In genomic region chr16:354971-355441, GRCh38 we compare ENCODE assay signal across 16 cellular contexts. TPM values are rescaled to one million over a fixed set of nuclear protein-coding genes. Genes with fewer than 3 reads are reported as not detected.
A peak's percentile ranks its signal among the peaks of the same experiment; 100 is the strongest.
DNase-seq lines count a peak whose midpoint lies in the region; ATAC-seq, FAIRE-seq and TF ChIP-seq lines count a peak whose summit lies in the region.
"Had no signal": no experiment of that assay in that cellular context is flagged by ENCODE, and none has a peak within 500 bp of the region (broad histone marks: within the 10 kb centered on the region; RNA-seq: fewer than 3 reads in every experiment).

No MANE protein-coding gene starts in this region.

- peaks cover 4% of the 10 kb centered on the region; the same call in 1 of the 2 replicates for H3K79me1 ChIP-seq in H1 (ENCODE audit: low read depth, low read length)

- H4K20me1 ChIP-seq in H1 (replicated peaks in 1 of 2; ENCODE audit: control insufficient read depth in 1 of 2, insufficient read depth in 2 of 2, low read length in 2 of 2) = peaks cover 1 to 10% of the 10 kb centered on the region in 2 experiments

- TF ChIP-seq EP300 in H1 (IDR thresholded peaks at IDR 0.05; ENCODE audit: borderline replicate concordance in 1 of 2, low read depth in 2 of 2, low read length in 2 of 2) = no peak

- H4K91ac ChIP-seq in H1 (replicated peaks; ENCODE audit: insufficient read length, low read length) = no peak overlapping the region

- peaks cover 14% of the 10 kb centered on the region for H3K4me1 Mint-ChIP-seq in T-helper 2 cell treated with Interferon-gamma antibody and Interleukin-4, amounts not matched to agents 5 μg/mL and 100 μg/mL, for 36 hours (ENCODE audit: low read depth)

- POLR2A ChIA-PET in H1 (lab: Charles Lee; ENCODE audit: partially characterized antibody) = interaction anchor here (1.2 to 2.6 kb wide), 3 partner anchors 8 to 46 kb away, joined by 3 to 7 read pairs (median 6); no protein-coding TSS in a partner anchor

- H3K23ac ChIP-seq in H1 (ENCODE audit: insufficient read length) = no peak overlapping the region

- no peak overlapping the region for H2BK120ac ChIP-seq in H1 (replicated peaks; ENCODE audit: low read depth, low read length)

- H3K4me3 ChIP-seq in right atrium auricular region = no peak overlapping the region
- no peak overlapping the region for H3K4me3 ChIP-seq in H1 (ENCODE audit: extremely low read depth in 1 of 4, insufficient read depth in 2 of 4, low read depth in 3 of 4, low read length in 4 of 4)
- H3K4me3 ChIP-seq: HAP-1, lower lobe of right lung, thyroid gland had no signal

- H3K36me3 ChIP-seq in right atrium auricular region (no peaks in the 10 kb centered on the region), H1 (ENCODE audit: control insufficient read depth in 2 of 4, insufficient read depth in 4 of 4, low read length in 3 of 4) (0 out of 8 replicates have a peak, but pooled peaks cover 0 to 3% (median 0%) of the 10 kb centered on the region in 4 experiments)
- H3K36me3 ChIP-seq: lower lobe of right lung, thyroid gland had no signal

- peaks cover 3 to 18% of the 10 kb centered on the region in 2 experiments; a peak in 3 of 4 replicates for H3K79me2 ChIP-seq in H1 (ENCODE audit: control insufficient read depth in 1 of 2, insufficient read depth in 2 of 2, low read length in 2 of 2)

- no peaks in the 10 kb centered on the region for H3K27me3 ChIP-seq in right atrium auricular region
- no peaks in the 10 kb centered on the region for H3K27me3 ChIP-seq in H1 (replicated peaks in 1 of 4; ENCODE audit: control insufficient read depth in 3 of 4, extremely low read depth in 1 of 4, insufficient read depth in 3 of 4, low read length in 3 of 4)
- H3K27me3 ChIP-seq: thyroid gland had no signal

- H2AFZ ChIP-seq in H1 (ENCODE audit: low read length) = no peak overlapping the region

- intact Hi-C loops in Right ventricle myocardium inferior (cut with DNase I) (loop anchor here (5.0 kb wide), 1 partner anchor 128 kb away; the partner anchor contains the start of gene LUC7L), left colon (cut with DNase I, micrococcal nuclease) (no loop called here)

- no peak for TF ChIP-seq RAD21 in H1 (IDR thresholded peaks at IDR 0.05 in 1 of 2, conservative IDR thresholded peaks at IDR 0.05 in 1 of 2; ENCODE audit: low read depth in 2 of 2, low read length in 2 of 2)

- H3K36me3 Mint-ChIP-seq in T-helper 2 cell treated with Interferon-gamma antibody and Interleukin-4, amounts not matched to agents 5 μg/mL and 100 μg/mL, for 36 hours (ENCODE audit: low read depth) = peaks cover 7% of the 10 kb centered on the region

- H2BK5ac ChIP-seq in H1 (ENCODE audit: low read depth, low read length) = no peak overlapping the region

- FAIRE-seq in H1 (lab: Jason Lieb, UNC) = no peak

- ATAC-seq in Right ventricle myocardium inferior (no peak), left colon (no peak)
- no peak for ATAC-seq in stimulated activated naive CD8-positive, alpha-beta T cell treated with anti-CD3 and anti-CD28 coated beads, Interleukin-15, Interleukin-2, amounts not matched to agents 100 U/mL and 50 U/mL, for 24 hours
- ATAC-seq: lower lobe of right lung, Panc1 had no signal

- no peaks in the 10 kb centered on the region for H3K27me3 Mint-ChIP-seq in T-helper 2 cell treated with Interferon-gamma antibody and Interleukin-4, amounts not matched to agents 5 μg/mL and 100 μg/mL, for 36 hours (ENCODE audit: low read depth)

- H2AK5ac ChIP-seq in H1 (ENCODE audit: low read depth, low read length) = no peak overlapping the region

- CTCF ChIA-PET in H1 (lab: Charles Lee; ENCODE audit: partially characterized antibody) = interaction anchor here (0.6 to 1.8 kb wide), 4 partner anchors 103 to 220 kb away, joined by 3 to 5 read pairs (median 4); no protein-coding TSS in a partner anchor

- 0 out of 2 replicates have a peak overlapping the region, but pooled peaks have one; percentile 60 for H2BK12ac ChIP-seq in H1 (ENCODE audit: low read depth, low read length)

- TF ChIP-seq POLR2A in H1 (IDR thresholded peaks at IDR 0.05; ENCODE audit: control extremely low read depth in 1 of 2, low read depth in 2 of 2, low read length in 2 of 2) = no peak

- 84% methylated on average over 7 of the region's 9 CpGs; no CpG with 5 or more reads in 1 of the 2 experiments for WGBS in H1 (ENCODE audit: extremely low coverage in 1 of 2, insufficient coverage in 1 of 2, insufficient read length in 1 of 2, insufficient replicate concordance in 2 of 2, low coverage in 1 of 2, low lambda C conversion rate in 2 of 2, missing lambda C conversion rate in 1 of 2), 2 experiments

- H3K27ac ChIP-seq in right atrium auricular region = no peak overlapping the region
- H3K27ac ChIP-seq in H1 (ENCODE audit: low read depth, low read length) = no peak overlapping the region
- H3K27ac ChIP-seq: lower lobe of right lung, thyroid gland had no signal

- H2BK15ac ChIP-seq in H1 (ENCODE audit: low read length) = no peak overlapping the region

- TF ChIP-seq CTCF in right atrium auricular region (IDR thresholded peaks at IDR 0.05) (no peak), H1 (IDR thresholded peaks at IDR 0.05; ENCODE audit: control extremely low read depth in 1 of 3, insufficient read depth in 1 of 3, low read depth in 1 of 3, low read length in 3 of 3) (no peak)

- H3K9me3 ChIP-seq in right atrium auricular region (no peaks in the 10 kb centered on the region), H1 (ENCODE audit: insufficient read depth in 2 of 2, low read depth in 1 of 2, low read length in 1 of 2) (no peaks in the 10 kb centered on the region)
- H3K9me3 ChIP-seq: HAP-1, lower lobe of right lung, thyroid gland had no signal

- no peak overlapping the region for H2BK20ac ChIP-seq in H1 (ENCODE audit: low read length)

- H3K27ac Mint-ChIP-seq in T-helper 2 cell treated with Interferon-gamma antibody and Interleukin-4, amounts not matched to agents 5 μg/mL and 100 μg/mL, for 36 hours = peak overlapping the region; percentile 26

- peak overlapping the region; percentile 24 for H3K4me3 Mint-ChIP-seq in T-helper 2 cell treated with Interferon-gamma antibody and Interleukin-4, amounts not matched to agents 5 μg/mL and 100 μg/mL, for 36 hours

- H3K56ac ChIP-seq in H1 (replicated peaks; ENCODE audit: insufficient read length, low read depth, low read length) = no peak overlapping the region

- peaks cover 0 to 22% of the 10 kb centered on the region in 2 donors for H3K4me1 ChIP-seq in right atrium auricular region
- peaks cover 0 to 4% (median 2%) of the 10 kb centered on the region in 4 experiments; a peak in 3 of 7 replicates for H3K4me1 ChIP-seq in H1 (replicated peaks in 1 of 4; ENCODE audit: control insufficient read depth in 3 of 4, insufficient read depth in 4 of 4, low read length in 3 of 4)

- H3K14ac ChIP-seq in H1 (ENCODE audit: insufficient read length) = no peak overlapping the region

- H3K18ac ChIP-seq in H1 (ENCODE audit: extremely low read depth, low read length) = no peak overlapping the region

- H4K5ac ChIP-seq in H1 (ENCODE audit: insufficient read length, low read depth, low read length) = no peak overlapping the region

- H3K23me2 ChIP-seq in H1 (ENCODE audit: low read depth, low read length) = peaks cover 7% of the 10 kb centered on the region; the same call in 1 of the 2 replicates

- H3K9me3 Mint-ChIP-seq in T-helper 2 cell treated with Interferon-gamma antibody and Interleukin-4, amounts not matched to agents 5 μg/mL and 100 μg/mL, for 36 hours = no peaks in the 10 kb centered on the region

- peak; percentile 33 for DNase-seq in Right ventricle myocardium inferior (ENCODE audit: missing footprints)
- no peak for DNase-seq in right atrium auricular region (ENCODE audit: low spot score)
- DNase-seq in T-helper 2 cell treated with Interferon-gamma antibody and Interleukin-4, amounts not matched to agents 5 μg/mL and 100 μg/mL, for 36 hours (ENCODE audit: low spot score) = no peak
- no peak for DNase-seq in H1 (ENCODE audit: low read depth in 1 of 2, low spot score in 2 of 2)
- DNase-seq in stimulated activated naive CD8-positive, alpha-beta T cell treated with anti-CD3 and anti-CD28 coated beads, Interleukin-15, Interleukin-2, amounts not matched to agents 100 U/mL and 50 U/mL, for 24 hours = peak; percentile 36
- no peak for DNase-seq in NCI-H2107 (lab: John Stamatoyannopoulos, UW)
- no peak for DNase-seq in left colon
- DNase-seq: AML-193, cortex of kidney, erythroblast, Karpas-422, lower lobe of right lung, NCI-H1105 treated with DMSO at 0.1 percent for 48 hours, thyroid gland had no signal

- no peak overlapping the region for H4K8ac ChIP-seq in H1 (ENCODE audit: extremely low read depth, insufficient read depth, low read length)

- H3K4me2 ChIP-seq in H1 (ENCODE audit: insufficient read depth in 1 of 2, low read depth in 2 of 2, low read length in 2 of 2) = no peak overlapping the region

- no peak overlapping the region for H3K4ac ChIP-seq in H1 (replicated peaks; ENCODE audit: insufficient read length, low read depth, low read length)

- no peak overlapping the region for H3K9ac ChIP-seq in H1 (replicated peaks in 1 of 4; ENCODE audit: extremely low read depth in 1 of 4, low read depth in 3 of 4, low read length in 3 of 4)

RNA-seq across cellular contexts. Expression of gene AXIN1, which starts 2.5 kb away (rescaled TPM):
- total RNA-seq in Right ventricle myocardium inferior (12.8 TPM), right atrium auricular region (10 to 100 TPM; 12.9 to 19.4 TPM), left colon (10 to 100 TPM; 32.8 to 38.4 TPM)
- total RNA-seq in H1 (2021; fragmentation: NEBNext Ultra II Directional; extraction: Animal tissue kit (Norgen Biotek cat#: 25700)) = 41.9 and 43.2 TPM in 2 replicates
- 12.5 and 26.7 TPM in 2 replicates for polyA plus RNA-seq in H1 (2011; rRNA removed)
- polyA plus RNA-seq in H1 (2011; cell fraction: cytosol; rRNA removed) = 29.7 TPM
- polyA plus RNA-seq in H1 (2011; cell fraction: nucleus; rRNA removed) = 30.5 TPM
- 21.0 to 35.0 TPM (median 34.0 TPM) in 4 replicates for polyA plus RNA-seq in H1 (2012, experiment 1 of 2)
- polyA plus RNA-seq in H1 (2012, experiment 2 of 2) = 23.6 TPM
- polyA plus RNA-seq in H1 (2013, experiment 1 of 2) = 20.5 TPM
- polyA plus RNA-seq in H1 (2013, experiment 2 of 2) = 21.4 TPM
- polyA minus RNA-seq in H1 (2011; rRNA and poly(A)+ RNA removed) = 7.3 and 10.3 TPM in 2 replicates
- polyA minus RNA-seq in H1 (2011; cell fraction: cytosol; rRNA and poly(A)+ RNA removed) = 28.0 TPM
- polyA minus RNA-seq in H1 (2011; cell fraction: nucleus; rRNA and poly(A)+ RNA removed) = 12.3 TPM

RNA-seq across cellular contexts. Expression of gene MRPL28, which starts 15.3 kb away (rescaled TPM):
- total RNA-seq in Right ventricle myocardium inferior (83.1 TPM), right atrium auricular region (10 to 100 TPM; 89.0 to 90.3 TPM), left colon (10 to 100 TPM; 47.7 to 48.2 TPM)
- total RNA-seq in H1 (2021; fragmentation: NEBNext Ultra II Directional; extraction: Animal tissue kit (Norgen Biotek cat#: 25700)) = 88.9 and 95.7 TPM in 2 replicates
- 188 and 257 TPM in 2 replicates for polyA plus RNA-seq in H1 (2011; rRNA removed)
- 238 TPM for polyA plus RNA-seq in H1 (2011; cell fraction: cytosol; rRNA removed)
- 174 TPM for polyA plus RNA-seq in H1 (2011; cell fraction: nucleus; rRNA removed)
- 80.1 to 165 TPM (median 138 TPM) in 4 replicates for polyA plus RNA-seq in H1 (2012, experiment 1 of 2)
- polyA plus RNA-seq in H1 (2012, experiment 2 of 2) = 134 TPM
- polyA plus RNA-seq in H1 (2013, experiment 1 of 2) = 74.5 TPM
- 74.2 TPM for polyA plus RNA-seq in H1 (2013, experiment 2 of 2)
- polyA minus RNA-seq in H1 (2011; rRNA and poly(A)+ RNA removed) = 52.8 and 69.8 TPM in 2 replicates
- polyA minus RNA-seq in H1 (2011; cell fraction: cytosol; rRNA and poly(A)+ RNA removed) = 45.9 TPM
- polyA minus RNA-seq in H1 (2011; cell fraction: nucleus; rRNA and poly(A)+ RNA removed) = 37.7 TPM

RNA-seq across cellular contexts. Expression of gene PGAP6, which starts 26.8 kb away (rescaled TPM):
- total RNA-seq in Right ventricle myocardium inferior = 32.1 TPM
- total RNA-seq in right atrium auricular region = 10 to 100 TPM; 34.0 to 41.1 TPM
- 86.8 and 92.9 TPM in 2 replicates for total RNA-seq in H1 (2021; fragmentation: NEBNext Ultra II Directional; extraction: Animal tissue kit (Norgen Biotek cat#: 25700))
- 364 and 441 TPM in 2 replicates for polyA plus RNA-seq in H1 (2011; rRNA removed)
- 227 TPM for polyA plus RNA-seq in H1 (2011; cell fraction: cytosol; rRNA removed)
- polyA plus RNA-seq in H1 (2011; cell fraction: nucleus; rRNA removed) = 362 TPM
- 72.3 to 126 TPM (median 121 TPM) in 4 replicates for polyA plus RNA-seq in H1 (2012, experiment 1 of 2)
- 70.7 TPM for polyA plus RNA-seq in H1 (2012, experiment 2 of 2)
- 90.3 TPM for polyA plus RNA-seq in H1 (2013, experiment 1 of 2)
- polyA plus RNA-seq in H1 (2013, experiment 2 of 2) = 94.9 TPM
- polyA minus RNA-seq in H1 (2011; rRNA and poly(A)+ RNA removed) = 167 and 180 TPM in 2 replicates
- 106 TPM for polyA minus RNA-seq in H1 (2011; cell fraction: cytosol; rRNA and poly(A)+ RNA removed)
- polyA minus RNA-seq in H1 (2011; cell fraction: nucleus; rRNA and poly(A)+ RNA removed) = 104 TPM
- total RNA-seq in left colon = 100 to 1,000 TPM; 116 to 130 TPM

RNA-seq across cellular contexts. Expression of gene NME4, which starts 42.0 kb away (rescaled TPM):
- total RNA-seq in Right ventricle myocardium inferior (91.3 TPM), right atrium auricular region (10 to 100 TPM; 45.4 to 45.8 TPM), left colon (10 to 100 TPM; 38.4 to 39.1 TPM)
- 408 and 418 TPM in 2 replicates for total RNA-seq in H1 (2021; fragmentation: NEBNext Ultra II Directional; extraction: Animal tissue kit (Norgen Biotek cat#: 25700))
- polyA plus RNA-seq in H1 (2011; rRNA removed) = 863 and 1,107 TPM in 2 replicates
- polyA plus RNA-seq in H1 (2011; cell fraction: cytosol; rRNA removed) = 668 TPM
- polyA plus RNA-seq in H1 (2011; cell fraction: nucleus; rRNA removed) = 729 TPM
- 330 to 521 TPM (median 486 TPM) in 4 replicates for polyA plus RNA-seq in H1 (2012, experiment 1 of 2)
- 430 TPM for polyA plus RNA-seq in H1 (2012, experiment 2 of 2)
- 339 TPM for polyA plus RNA-seq in H1 (2013, experiment 1 of 2)
- polyA plus RNA-seq in H1 (2013, experiment 2 of 2) = 335 TPM
- polyA minus RNA-seq in H1 (2011; rRNA and poly(A)+ RNA removed) = 89.1 and 100 TPM in 2 replicates
- 116 TPM for polyA minus RNA-seq in H1 (2011; cell fraction: cytosol; rRNA and poly(A)+ RNA removed)
- polyA minus RNA-seq in H1 (2011; cell fraction: nucleus; rRNA and poly(A)+ RNA removed) = 153 TPM

RNA-seq across cellular contexts. Expression of gene DECR2, which starts 46.7 kb away (rescaled TPM):
- 10.6 TPM for total RNA-seq in Right ventricle myocardium inferior
- 10 to 100 TPM; 10.6 to 18.7 TPM for total RNA-seq in right atrium auricular region
- total RNA-seq in H1 (2021; fragmentation: NEBNext Ultra II Directional; extraction: Animal tissue kit (Norgen Biotek cat#: 25700)) = 28.2 and 30.6 TPM in 2 replicates
- 39.9 and 58.5 TPM in 2 replicates for polyA plus RNA-seq in H1 (2011; rRNA removed)
- 43.2 TPM for polyA plus RNA-seq in H1 (2011; cell fraction: cytosol; rRNA removed)
- 104 TPM for polyA plus RNA-seq in H1 (2011; cell fraction: nucleus; rRNA removed)
- polyA plus RNA-seq in H1 (2012, experiment 1 of 2) = 23.8 to 34.0 TPM (median 28.4 TPM) in 4 replicates
- polyA plus RNA-seq in H1 (2012, experiment 2 of 2) = 22.3 TPM
- 23.1 TPM for polyA plus RNA-seq in H1 (2013, experiment 1 of 2)
- 20.7 TPM for polyA plus RNA-seq in H1 (2013, experiment 2 of 2)
- 6.4 and 7.8 TPM in 2 replicates for polyA minus RNA-seq in H1 (2011; rRNA and poly(A)+ RNA removed)
- polyA minus RNA-seq in H1 (2011; cell fraction: cytosol; rRNA and poly(A)+ RNA removed) = 17.0 TPM
- polyA minus RNA-seq in H1 (2011; cell fraction: nucleus; rRNA and poly(A)+ RNA removed) = 17.9 TPM
- 10 to 100 TPM; 60.6 to 61.8 TPM for total RNA-seq in left colon

Comparison
In these comparisons a context has a peak if more than half of its experiments do, and no peak if none do; other contexts are left out.
1. DNase-seq: peak in Right ventricle myocardium inferior (single experiment) and stimulated activated naive CD8-positive, alpha-beta T cell treated with anti-CD3 and anti-CD28 coated beads, Interleukin-15, Interleukin-2, amounts not matched to agents 100 U/mL and 50 U/mL, for 24 hours (single experiment); none in right atrium auricular region (single experiment), T-helper 2 cell treated with Interferon-gamma antibody and Interleukin-4, amounts not matched to agents 5 μg/mL and 100 μg/mL, for 36 hours (single experiment), H1 (0 of 2), NCI-H2107 (single experiment) and left colon (0 of 2).